In genomic region chr1:37233606-37234005, GRCh38 we compare ENCODE assay signal across 2 cellular contexts.
TF ChIP-seq lines count a peak whose summit lies in the region.

No MANE protein-coding gene starts in this region.

TF ChIP-seq in H1, 55 proteins besides CTCF, POLR2A, EP300 and RAD21:
- TF ChIP-seq SP4 (IDR thresholded peaks at IDR 0.05; ENCODE audit: low read length) (no peak), EZH2 (IDR thresholded peaks at IDR 0.05; ENCODE audit: low read depth, low read length, severe bottlenecking) (no peak), TAF7 (optimal IDR thresholded peaks at IDR 0.05; ENCODE audit: borderline replicate concordance, low read depth, low read length) (no peak), KDM1A (IDR thresholded peaks at IDR 0.05; ENCODE audit: borderline replicate concordance, low read length) (no peak), CTBP2 (IDR thresholded peaks at IDR 0.05; ENCODE audit: borderline replicate concordance, insufficient read depth, insufficient read length, low read length) (no peak), PHF8 (conservative IDR thresholded peaks at IDR 0.05; ENCODE audit: low read depth, low read length) (no peak), CEBPB (IDR thresholded peaks at IDR 0.05; ENCODE audit: low read depth, low read length) (no peak), ZNF274 (IDR thresholded peaks at IDR 0.05; ENCODE audit: borderline replicate concordance, extremely low read depth, low read length) (no peak), JUN (IDR thresholded peaks at IDR 0.05; ENCODE audit: low read depth, low read length) (no peak), RNF2 (IDR thresholded peaks at IDR 0.05; ENCODE audit: borderline replicate concordance, low read depth, low read length, missing control alignments, poor library complexity, severe bottlenecking) (no peak), ATF3 (IDR thresholded peaks at IDR 0.05; ENCODE audit: insufficient read depth, low read depth, low read length) (no peak), BRCA1 (IDR thresholded peaks at IDR 0.05; ENCODE audit: low read depth, low read length) (no peak), RXRA (IDR thresholded peaks at IDR 0.05; ENCODE audit: insufficient read depth, low read depth, low read length) (no peak), SRF (IDR thresholded peaks at IDR 0.05; ENCODE audit: low read depth, low read length) (no peak), CHD7 (IDR thresholded peaks at IDR 0.05; ENCODE audit: insufficient replicate concordance, low read length) (no peak)

TF ChIP-seq in SK-N-SH, 30 proteins besides CTCF, POLR2A, EP300 and RAD21 (continued from another document):
- TF ChIP-seq REST (IDR thresholded peaks at IDR 0.05; ENCODE audit: low read depth, low read length) (no peak), RCOR1 (IDR thresholded peaks at IDR 0.05; ENCODE audit: low read length) (no peak), ELF1 (IDR thresholded peaks at IDR 0.05) (no peak), JUND (IDR thresholded peaks at IDR 0.05) (no peak), SMC3 (IDR thresholded peaks at IDR 0.05; ENCODE audit: low read depth, low read length) (no peak), TAF1 (IDR thresholded peaks at IDR 0.05; ENCODE audit: borderline replicate concordance, low read depth, low read length) (no peak), RFX5 (IDR thresholded peaks at IDR 0.05; ENCODE audit: low read length) (no peak), FOXM1 (IDR thresholded peaks at IDR 0.05; ENCODE audit: low read depth) (no peak), POLR2AphosphoS5 (IDR thresholded peaks at IDR 0.05; ENCODE audit: low read depth, low read length) (no peak), USF1 (IDR thresholded peaks at IDR 0.05; ENCODE audit: borderline replicate concordance, low read depth) (no peak), USF2 (IDR thresholded peaks at IDR 0.05; ENCODE audit: borderline replicate concordance, low read depth, low read length) (no peak), SIN3A (IDR thresholded peaks at IDR 0.05; ENCODE audit: borderline replicate concordance, low read depth, low read length) (no peak)
